8 cellular contexts compared by ENCODE assay signal in genomic region chr11:88292156-88292844, GRCh38. TPM values are rescaled to one million over a fixed set of nuclear protein-coding genes. Genes with fewer than 3 reads are reported as not detected.
DNase-seq lines count a peak whose midpoint lies in the region; TF ChIP-seq lines count a peak whose summit lies in the region.
"Had no signal": no experiment of that assay in that cellular context is flagged by ENCODE, and none has a peak within 500 bp of the region (broad histone marks: within the 10 kb centered on the region; RNA-seq: fewer than 3 reads in every experiment).

No MANE protein-coding gene starts in this region.

- CTCF ChIA-PET in CD8-positive, alpha-beta memory T cell (lab: Charles Lee) = no interaction called here

- TF ChIP-seq CTCF in epithelial cell of proximal tubule (conservative IDR thresholded peaks at IDR 0.05; ENCODE audit: low read depth, low read length) = peak; percentile 49
- TF ChIP-seq CTCF in sigmoid colon (IDR thresholded peaks at IDR 0.05) = no peak

- no peaks in the 10 kb centered on the region for H3K36me3 ChIP-seq in sigmoid colon
- peaks cover 23% of the 10 kb centered on the region for H3K36me3 ChIP-seq in CD8-positive, alpha-beta memory T cell (ENCODE audit: insufficient read depth, low read length)

- peaks cover 0 to 12% (median 12%) of the 10 kb centered on the region in 3 donors for H3K4me1 Mint-ChIP-seq in CD8-positive, alpha-beta memory T cell

- H3K4me3 ChIP-seq in epithelial cell of proximal tubule (ENCODE audit: low read depth, low read length) = no peak overlapping the region
- no peak overlapping the region for H3K4me3 ChIP-seq in sigmoid colon
- no peak overlapping the region for H3K4me3 ChIP-seq in CD8-positive, alpha-beta memory T cell (ENCODE audit: low read length)

- H3K27ac ChIP-seq in sigmoid colon = peak overlapping the region in 3 of 4 donors; percentile 1 to 15 (median 14)
- no peak overlapping the region for H3K27ac ChIP-seq in CD8-positive, alpha-beta memory T cell (ENCODE audit: low read depth, low read length)

- H3K4me1 ChIP-seq in sigmoid colon = peaks cover 0 to 21% (median 18%) of the 10 kb centered on the region in 4 donors
- H3K4me1 ChIP-seq in CD8-positive, alpha-beta memory T cell (ENCODE audit: insufficient read depth, low read length) = no peaks in the 10 kb centered on the region

- H3K9me3 ChIP-seq in sigmoid colon = no peaks in the 10 kb centered on the region
- no peaks in the 10 kb centered on the region for H3K9me3 ChIP-seq in CD8-positive, alpha-beta memory T cell (ENCODE audit: low read length)

- peaks cover 0 to 1% of the 10 kb centered on the region in 2 donors for H3K27me3 Mint-ChIP-seq in CD8-positive, alpha-beta memory T cell

- POLR2A ChIA-PET in CD8-positive, alpha-beta memory T cell (lab: Charles Lee) = no interaction called here

- DNase-seq in HT-29 (ENCODE audit: low spot score) = peak; percentile 72
- DNase-seq in NCI-H460 (ENCODE audit: extremely low read depth, low read depth) = peak; percentile 21
- peak; percentile 19 for DNase-seq in epithelial cell of proximal tubule (ENCODE audit: low read depth)
- no peak for DNase-seq in sigmoid colon
- DNase-seq in stimulated activated CD4-positive, alpha-beta T cell treated with anti-CD3 and anti-CD28 coated beads, Interleukin-4, amount 100 ng/mL, for 1 hour = no peak
- no peak for DNase-seq in CD8-positive, alpha-beta memory T cell
- no peak for DNase-seq in GM19240 (ENCODE audit: insufficient read length, low spot score)
- DNase-seq: stimulated activated naive CD4-positive, alpha-beta T cell had no signal

- WGBS in sigmoid colon, 2 donors = 32 to 61% methylated on average over 3 of the region's 3 CpGs

- intact Hi-C loops in sigmoid colon (cut with DNase I) = loop anchor here (10.0 kb wide), 1 partner anchor 253 kb away; no protein-coding TSS in a partner anchor

- H3K9me3 Mint-ChIP-seq in CD8-positive, alpha-beta memory T cell = no peaks in the 10 kb centered on the region

- H3K4me3 Mint-ChIP-seq in CD8-positive, alpha-beta memory T cell = no peak overlapping the region

- peaks cover 37 to 87% (median 40%) of the 10 kb centered on the region in 3 donors for H3K36me3 Mint-ChIP-seq in CD8-positive, alpha-beta memory T cell

- H3K27ac Mint-ChIP-seq in CD8-positive, alpha-beta memory T cell = peak overlapping the region in 2 of 8 donors; percentile 21 to 49

- TF ChIP-seq POLR2A in sigmoid colon (IDR thresholded peaks at IDR 0.05) = no peak

- TF ChIP-seq EP300 in sigmoid colon (IDR thresholded peaks at IDR 0.05) = peak in 1 of 4 donors; percentile 6

- H3K27me3 ChIP-seq in sigmoid colon = no peaks in the 10 kb centered on the region
- H3K27me3 ChIP-seq in CD8-positive, alpha-beta memory T cell (ENCODE audit: insufficient read depth, low read length, poor library complexity, severe bottlenecking) = no peaks in the 10 kb centered on the region

RNA-seq across cellular contexts. Expression of gene CTSC, which starts 45.2 kb away (rescaled TPM):
- total RNA-seq in HT-29 (2014; rRNA removed; shearing (Covaris generic)) = 91.1 and 93.5 TPM in 2 replicates
- 729 and 748 TPM in 2 replicates for total RNA-seq in NCI-H460 (2014; rRNA removed; shearing (Covaris generic))
- polyA plus RNA-seq in NCI-H460 (2014; cell fraction: nucleus; rRNA removed) = 1,104 and 1,466 TPM in 2 replicates
- total RNA-seq in epithelial cell of proximal tubule = 149 and 219 TPM in 2 replicates
- total RNA-seq in sigmoid colon = 10 to 100 TPM; 28.0 to 49.9 (median 45.0) TPM
- 100 to 1,000 TPM in 2 of 3 donors, 10 to 100 TPM in 1; 37.2 to 203 (median 118) TPM for polyA plus RNA-seq in sigmoid colon
- 100 to 1,000 TPM; 128 to 132 TPM for total RNA-seq in CD8-positive, alpha-beta memory T cell
- 261 TPM for polyA plus RNA-seq in CD8-positive, alpha-beta memory T cell

Comparison
In these comparisons a context has a peak if more than half of its experiments do, and no peak if none do; other contexts are left out.
1. DNase-seq: peak in HT-29 (single experiment), NCI-H460 (single experiment) and epithelial cell of proximal tubule (single experiment); none in sigmoid colon (single experiment), stimulated activated CD4-positive, alpha-beta T cell treated with anti-CD3 and anti-CD28 coated beads, Interleukin-4, amount 100 ng/mL, for 1 hour (single experiment), CD8-positive, alpha-beta memory T cell (0 of 5) and GM19240 (single experiment).